Comparison of ENCODE assay signal across 7 cellular contexts in the genomic region with DNA sequence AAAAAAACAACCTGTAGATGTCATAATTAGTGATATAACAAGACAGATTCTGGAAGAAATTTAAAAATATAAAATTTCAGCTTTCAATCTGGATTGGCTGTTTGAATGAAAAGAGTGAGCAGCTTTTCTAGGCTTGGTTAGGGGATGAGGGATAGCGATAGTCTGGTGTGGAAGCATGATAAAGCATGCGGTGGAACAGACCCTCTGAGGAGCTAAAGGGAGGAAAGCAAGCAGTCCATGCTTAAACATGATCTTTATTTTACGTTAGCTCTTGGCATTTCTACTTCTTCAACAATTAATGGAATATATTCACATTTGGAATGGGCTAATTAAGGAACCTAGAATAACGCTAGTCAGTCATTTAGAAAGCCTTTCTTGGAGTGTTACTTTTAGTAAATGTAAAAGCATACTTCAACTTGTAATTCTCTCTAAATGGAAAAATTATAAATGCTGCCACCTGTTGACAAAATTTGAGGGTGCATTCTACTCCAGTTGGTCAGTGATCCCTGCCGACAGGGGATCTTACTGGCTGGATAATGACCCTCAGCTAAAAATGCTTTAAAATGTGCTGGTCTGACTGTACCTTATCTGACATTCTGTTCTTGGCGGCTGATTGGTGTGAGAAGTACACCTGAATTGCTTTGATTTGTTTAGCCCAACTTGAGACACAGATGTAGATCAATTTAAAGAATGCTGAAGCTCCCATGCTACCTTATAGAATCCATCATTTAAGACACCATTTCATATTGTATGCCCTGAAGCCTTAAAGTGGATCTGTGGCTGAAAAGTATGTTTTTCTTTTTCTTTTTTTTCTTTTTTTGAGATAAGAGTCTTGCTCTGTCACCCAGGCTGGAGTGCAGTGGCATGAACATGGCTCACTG.
DNase-seq lines count a peak whose midpoint lies in the region; ATAC-seq, FAIRE-seq and TF ChIP-seq lines count a peak whose summit lies in the region.

No MANE protein-coding gene starts in this region.

- H3K27ac ChIP-seq in K562 (ENCODE audit: extremely low read depth, low read depth, low read length): no peak overlapping the region; the same call in 2 of the 3 replicates
- no peak overlapping the region for H3K27ac ChIP-seq in tibial nerve

- POLR2A ChIA-PET in K562 (lab: Yijun Ruan, JAX): interaction anchor here (1.3 to 1.6 kb wide), 5 partner anchors 10 to 35 kb away, joined by 5 to 6 read pairs (median 5); no protein-coding TSS in a partner anchor

- no peaks in the 10 kb centered on the region for H3K27me3 ChIP-seq in K562 (ENCODE audit: control insufficient read depth in 2 of 2, insufficient read depth in 2 of 2, low read length in 2 of 2)
- H3K27me3 ChIP-seq in tibial nerve: no peaks in the 10 kb centered on the region

- H3K79me2 ChIP-seq in K562 (ENCODE audit: control insufficient read depth, insufficient read depth, low read length): peaks cover 4% of the 10 kb centered on the region; the same call in 2 of the 3 replicates

- DNase-seq in EL (peak; percentile 57), HCEC 1CT (peak; percentile 42), NCI-H2227 treated with DMSO at 0.1 percent for 48 hours (lab: John Stamatoyannopoulos, UW) (peak; percentile 52), K562 (ENCODE audit: extremely low read depth in 1 of 4, low spot score in 3 of 4) (peak; percentile 72 to 78 (median 75)), iris pigment epithelial cell (ENCODE audit: low read depth) (peak; percentile 52), tibial nerve (ENCODE audit: low spot score in 2 of 2) (peak in 1 of 2 donors; percentile 73)

- CTCF ChIA-PET in K562 (lab: Yijun Ruan, JAX; ENCODE audit: low intra/inter-chr PET ratio): interaction anchor here (0.6 to 2.2 kb wide), 4 partner anchors 135 to 149 kb away, joined by 3 to 9 read pairs (median 3); no protein-coding TSS in a partner anchor

- FAIRE-seq in K562 (lab: Jason Lieb, UNC): peak; percentile 94

- H3K4me1 ChIP-seq in K562 (replicated peaks in 1 of 2; ENCODE audit: control insufficient read depth in 2 of 2, insufficient read depth in 2 of 2, low read length in 2 of 2) (peaks cover 5 to 8% of the 10 kb centered on the region in 2 experiments; a peak in 3 of 5 replicates), tibial nerve (peaks cover 0 to 6% (median 3%) of the 10 kb centered on the region in 4 donors)

- H3K9me1 ChIP-seq in K562 (ENCODE audit: control insufficient read depth, insufficient read depth, low read length): no peaks in the 10 kb centered on the region

- TF ChIP-seq CTCF in K562 (IDR thresholded peaks at IDR 0.05 in 2 of 3, conservative IDR thresholded peaks at IDR 0.05 in 1 of 3; ENCODE audit: insufficient read depth in 2 of 3, low read depth in 1 of 3, low read length in 3 of 3): peak; percentile 69 to 82 (median 77)
- peak; percentile 62 to 76 (median 63) for TF ChIP-seq CTCF in tibial nerve (IDR thresholded peaks at IDR 0.05)

- no peaks in the 10 kb centered on the region for H3K9me3 ChIP-seq in K562 (replicated peaks; ENCODE audit: control insufficient read depth, insufficient read depth, low read depth, low read length)
- no peaks in the 10 kb centered on the region for H3K9me3 ChIP-seq in tibial nerve

- intact Hi-C loops in K562 (cut with micrococcal nuclease): loop anchor here (1.0 to 5.0 kb wide), 2 partner anchors 62 to 149 kb away; a partner anchor contains a TSS

- H3K36me3 ChIP-seq in K562 (ENCODE audit: control insufficient read depth, insufficient read depth, low read length) (no peaks in the 10 kb centered on the region; the same call in 2 of the 3 replicates), tibial nerve (no peaks in the 10 kb centered on the region)

- H3K4me3 ChIP-seq in K562 (no peak overlapping the region), tibial nerve (no peak overlapping the region)

- H3K9ac ChIP-seq in K562 (ENCODE audit: insufficient read depth in 1 of 2, low read depth in 2 of 2, low read length in 2 of 2): peak overlapping the region in 1 of 2 experiments; percentile 48; a peak in 1 of 4 replicates

- H3K4me2 ChIP-seq in K562 (ENCODE audit: insufficient read depth, low read length): peak overlapping the region; percentile 45

- TF ChIP-seq EP300 in K562 (IDR thresholded peaks at IDR 0.05; ENCODE audit: low read length): no peak
- no peak for TF ChIP-seq EP300 in tibial nerve (IDR thresholded peaks at IDR 0.05)

- no peak for TF ChIP-seq POLR2A in K562 (conservative IDR thresholded peaks at IDR 0.05)
- TF ChIP-seq POLR2A in tibial nerve (IDR thresholded peaks at IDR 0.05): no peak

- in situ Hi-C loops in K562 (cut with MboI): loop anchor here (25.0 kb wide), 1 partner anchor 728 kb away; no protein-coding TSS in a partner anchor

- ATAC-seq in K562: peak; percentile 92
- no peak for ATAC-seq in HG03108 (IDR thresholded peaks at IDR 0.05; ENCODE audit: unreplicated experiment)

- no TSS peak for BruUV-seq in K562 (replicated peaks; lab: Mats Ljungman, UMichigan)

- 5% methylated on average over 6 of the region's 6 CpGs for WGBS in K562 (ENCODE audit: insufficient coverage, low coverage, missing lambda C conversion rate)
- WGBS in tibial nerve, 2 donors: 45 to 46% methylated on average over 6 of the region's 6 CpGs

- TF ChIP-seq RAD21 in K562 (CRISPR knock-in tag; conservative IDR thresholded peaks at IDR 0.05 in 1 of 2, IDR thresholded peaks at IDR 0.05 in 1 of 2): peak; percentile 71 to 84

- peak overlapping the region; percentile 75 for H2AFZ ChIP-seq in K562 (ENCODE audit: low read depth, low read length)

- no peaks in the 10 kb centered on the region for H4K20me1 ChIP-seq in K562 (replicated peaks; ENCODE audit: control insufficient read depth, insufficient read depth, low read length)

TF ChIP-seq in K562, 482 proteins besides CTCF, POLR2A, EP300 and RAD21 (continues in another document):
- TF ChIP-seq, protein P1, sequence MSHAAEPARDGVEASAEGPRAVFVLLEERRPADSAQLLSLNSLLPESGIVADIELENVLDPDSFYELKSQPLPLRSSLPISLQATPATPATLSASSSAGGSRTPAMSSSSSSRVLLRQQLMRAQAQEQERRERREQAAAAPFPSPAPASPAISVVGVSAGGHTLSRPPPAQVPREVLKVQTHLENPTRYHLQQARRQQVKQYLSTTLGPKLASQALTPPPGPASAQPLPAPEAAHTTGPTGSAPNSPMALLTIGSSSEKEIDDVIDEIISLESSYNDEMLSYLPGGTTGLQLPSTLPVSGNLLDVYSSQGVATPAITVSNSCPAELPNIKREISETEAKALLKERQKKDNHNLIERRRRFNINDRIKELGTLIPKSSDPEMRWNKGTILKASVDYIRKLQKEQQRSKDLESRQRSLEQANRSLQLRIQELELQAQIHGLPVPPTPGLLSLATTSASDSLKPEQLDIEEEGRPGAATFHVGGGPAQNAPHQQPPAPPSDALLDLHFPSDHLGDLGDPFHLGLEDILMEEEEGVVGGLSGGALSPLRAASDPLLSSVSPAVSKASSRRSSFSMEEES (CRISPR knock-in tag; IDR thresholded peaks at IDR 0.05): no peak
- TF ChIP-seq, protein P2, sequence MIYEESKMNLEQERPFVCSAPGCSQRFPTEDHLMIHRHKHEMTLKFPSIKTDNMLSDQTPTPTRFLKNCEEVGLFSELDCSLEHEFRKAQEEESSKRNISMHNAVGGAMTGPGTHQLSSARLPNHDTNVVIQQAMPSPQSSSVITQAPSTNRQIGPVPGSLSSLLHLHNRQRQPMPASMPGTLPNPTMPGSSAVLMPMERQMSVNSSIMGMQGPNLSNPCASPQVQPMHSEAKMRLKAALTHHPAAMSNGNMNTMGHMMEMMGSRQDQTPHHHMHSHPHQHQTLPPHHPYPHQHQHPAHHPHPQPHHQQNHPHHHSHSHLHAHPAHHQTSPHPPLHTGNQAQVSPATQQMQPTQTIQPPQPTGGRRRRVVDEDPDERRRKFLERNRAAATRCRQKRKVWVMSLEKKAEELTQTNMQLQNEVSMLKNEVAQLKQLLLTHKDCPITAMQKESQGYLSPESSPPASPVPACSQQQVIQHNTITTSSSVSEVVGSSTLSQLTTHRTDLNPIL (CRISPR knock-in tag; IDR thresholded peaks at IDR 0.05): no peak
- TF ChIP-seq ARNT (IDR thresholded peaks at IDR 0.05) (no peak), CTBP1 (IDR thresholded peaks at IDR 0.05; ENCODE audit: borderline replicate concordance) (peak; percentile 16; the same call in 1 of the 2 replicates), NCOA6 (IDR thresholded peaks at IDR 0.05) (no peak), ZNF444 (CRISPR knock-in tag; IDR thresholded peaks at IDR 0.05) (no peak), TEAD4 (IDR thresholded peaks at IDR 0.05; ENCODE audit: low read length) (peak; percentile 26; the same call in 1 of the 2 replicates), TEAD4 (CRISPR knock-in tag; IDR thresholded peaks at IDR 0.05; ENCODE audit: borderline replicate concordance) (no peak)
- TF ChIP-seq, protein P3, sequence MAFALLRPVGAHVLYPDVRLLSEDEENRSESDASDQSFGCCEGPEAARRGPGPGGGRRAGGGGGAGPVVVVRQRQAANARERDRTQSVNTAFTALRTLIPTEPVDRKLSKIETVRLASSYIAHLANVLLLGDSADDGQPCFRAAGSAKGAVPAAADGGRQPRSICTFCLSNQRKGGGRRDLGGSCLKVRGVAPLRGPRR (CRISPR knock-in tag; IDR thresholded peaks at IDR 0.05): no peak
- TF ChIP-seq, protein P4, sequence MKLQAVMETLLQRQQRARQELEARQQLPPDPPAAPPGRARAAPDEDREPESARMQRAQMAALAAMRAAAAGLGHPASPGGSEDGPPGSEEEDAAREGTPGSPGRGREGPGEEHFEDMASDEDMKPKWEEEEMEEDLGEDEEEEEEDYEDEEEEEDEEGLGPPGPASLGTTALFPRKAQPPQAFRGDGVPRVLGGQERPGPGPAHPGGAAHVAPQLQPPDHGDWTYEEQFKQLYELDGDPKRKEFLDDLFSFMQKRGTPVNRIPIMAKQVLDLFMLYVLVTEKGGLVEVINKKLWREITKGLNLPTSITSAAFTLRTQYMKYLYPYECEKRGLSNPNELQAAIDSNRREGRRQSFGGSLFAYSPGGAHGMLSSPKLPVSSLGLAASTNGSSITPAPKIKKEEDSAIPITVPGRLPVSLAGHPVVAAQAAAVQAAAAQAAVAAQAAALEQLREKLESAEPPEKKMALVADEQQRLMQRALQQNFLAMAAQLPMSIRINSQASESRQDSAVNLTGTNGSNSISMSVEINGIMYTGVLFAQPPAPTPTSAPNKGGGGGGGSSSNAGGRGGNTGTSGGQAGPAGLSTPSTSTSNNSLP (IDR thresholded peaks at IDR 0.05; ENCODE audit: borderline replicate concordance, low read depth, low read length): peak; percentile 72; the same call in 1 of the 2 replicates
